In the genomic region with DNA sequence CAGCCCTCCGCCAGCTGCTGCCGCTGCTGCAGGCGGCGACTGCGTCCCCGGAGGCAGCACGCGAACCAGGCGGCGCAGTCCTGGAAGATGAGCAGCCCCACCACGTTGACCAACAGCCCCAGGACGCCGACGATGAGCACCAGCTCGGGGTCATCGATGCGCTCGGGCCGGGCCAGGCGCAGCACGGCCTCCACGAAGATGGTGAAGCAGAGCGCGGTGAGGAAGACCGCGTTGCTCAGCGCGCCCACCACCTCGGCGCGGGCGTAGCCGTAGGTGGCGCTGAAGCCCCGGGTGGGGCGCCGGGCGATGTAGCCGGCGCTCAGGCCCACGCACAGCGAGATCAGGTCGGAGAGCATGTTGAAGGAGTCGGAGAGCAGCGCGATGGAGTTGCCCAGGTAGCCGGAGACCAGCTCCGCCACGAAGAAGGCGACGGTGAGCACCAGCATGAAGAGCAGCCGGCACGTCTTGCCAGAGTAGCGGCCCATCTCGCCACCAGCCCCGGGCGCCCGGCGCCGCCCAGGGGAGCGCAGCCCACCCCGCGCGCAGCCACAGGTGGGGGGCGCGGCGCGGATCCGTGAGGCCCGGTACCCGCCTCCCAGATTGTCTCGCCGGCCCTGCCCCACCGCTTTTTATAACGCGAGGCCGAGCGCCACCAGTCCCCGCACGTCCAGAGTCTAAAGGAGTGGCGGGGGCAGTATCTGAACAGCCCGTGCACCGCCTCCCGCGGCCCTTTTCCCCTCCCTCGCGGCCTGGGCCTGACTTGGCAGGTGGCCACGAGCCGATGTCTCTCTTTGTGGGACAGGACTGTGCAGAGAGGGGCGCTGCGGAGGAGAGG, we compare ENCODE assay signal across 1 cellular context.
TF ChIP-seq lines count a peak whose summit lies in the region.

A gene (minus strand): TSS at position 602 of the 835 bp plus-strand sequence. CDS start 117 bp downstream, at position 485.

TF ChIP-seq in HEK293, 187 proteins besides CTCF, POLR2A, EP300 and RAD21 (continued from another document and continues in another):
- TF ChIP-seq, protein P1, sequence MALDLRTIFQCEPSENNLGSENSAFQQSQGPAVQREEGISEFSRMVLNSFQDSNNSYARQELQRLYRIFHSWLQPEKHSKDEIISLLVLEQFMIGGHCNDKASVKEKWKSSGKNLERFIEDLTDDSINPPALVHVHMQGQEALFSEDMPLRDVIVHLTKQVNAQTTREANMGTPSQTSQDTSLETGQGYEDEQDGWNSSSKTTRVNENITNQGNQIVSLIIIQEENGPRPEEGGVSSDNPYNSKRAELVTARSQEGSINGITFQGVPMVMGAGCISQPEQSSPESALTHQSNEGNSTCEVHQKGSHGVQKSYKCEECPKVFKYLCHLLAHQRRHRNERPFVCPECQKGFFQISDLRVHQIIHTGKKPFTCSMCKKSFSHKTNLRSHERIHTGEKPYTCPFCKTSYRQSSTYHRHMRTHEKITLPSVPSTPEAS (tag by site-specific recombination; IDR thresholded peaks at IDR 0.05), result no peak
- TF ChIP-seq, protein P2, sequence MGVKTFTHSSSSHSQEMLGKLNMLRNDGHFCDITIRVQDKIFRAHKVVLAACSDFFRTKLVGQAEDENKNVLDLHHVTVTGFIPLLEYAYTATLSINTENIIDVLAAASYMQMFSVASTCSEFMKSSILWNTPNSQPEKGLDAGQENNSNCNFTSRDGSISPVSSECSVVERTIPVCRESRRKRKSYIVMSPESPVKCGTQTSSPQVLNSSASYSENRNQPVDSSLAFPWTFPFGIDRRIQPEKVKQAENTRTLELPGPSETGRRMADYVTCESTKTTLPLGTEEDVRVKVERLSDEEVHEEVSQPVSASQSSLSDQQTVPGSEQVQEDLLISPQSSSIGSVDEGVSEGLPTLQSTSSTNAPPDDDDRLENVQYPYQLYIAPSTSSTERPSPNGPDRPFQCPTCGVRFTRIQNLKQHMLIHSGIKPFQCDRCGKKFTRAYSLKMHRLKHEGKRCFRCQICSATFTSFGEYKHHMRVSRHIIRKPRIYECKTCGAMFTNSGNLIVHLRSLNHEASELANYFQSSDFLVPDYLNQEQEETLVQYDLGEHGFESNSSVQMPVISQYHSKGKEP (tag by site-specific recombination; IDR thresholded peaks at IDR 0.05), result no peak
- TF ChIP-seq ZNF747 (tag by site-specific recombination; IDR thresholded peaks at IDR 0.05) (no peak), ZNF677 (tag by site-specific recombination; IDR thresholded peaks at IDR 0.05) (no peak), ZNF341 (tag by site-specific recombination; IDR thresholded peaks at IDR 0.05; ENCODE audit: low read depth) (peak; percentile 91), ZNF670 (tag by site-specific recombination; IDR thresholded peaks at IDR 0.05; ENCODE audit: low read depth) (no peak), ZFP41 (tag by site-specific recombination; IDR thresholded peaks at IDR 0.05; ENCODE audit: borderline replicate concordance) (no peak), FEZF1 (tag by site-specific recombination; IDR thresholded peaks at IDR 0.05) (peak; percentile 31; the same call in 1 of the 2 replicates), ZNF19 (tag by site-specific recombination; IDR thresholded peaks at IDR 0.05; ENCODE audit: low read depth) (no peak), ZNF48 (tag by site-specific recombination; IDR thresholded peaks at IDR 0.05) (no peak), WT1 (tag by site-specific recombination; IDR thresholded peaks at IDR 0.05) (no peak), KLF1 (tag by site-specific recombination; IDR thresholded peaks at IDR 0.05) (peak; percentile 54; the same call in 1 of the 2 replicates), BCL11B (tag by site-specific recombination; IDR thresholded peaks at IDR 0.05; ENCODE audit: low read depth) (no peak), ZNF610 (tag by site-specific recombination; IDR thresholded peaks at IDR 0.05; ENCODE audit: borderline replicate concordance) (peak; percentile 59; the same call in 1 of the 2 replicates), ZBTB1 (tag by site-specific recombination; IDR thresholded peaks at IDR 0.05) (no peak), IKZF3 (tag by site-specific recombination; IDR thresholded peaks at IDR 0.05) (no peak), ZNF600 (tag by site-specific recombination; IDR thresholded peaks at IDR 0.05) (peak; percentile 87), ZNF350 (tag by site-specific recombination; IDR thresholded peaks at IDR 0.05) (no peak), TRIM28 (IDR thresholded peaks at IDR 0.05; ENCODE audit: borderline replicate concordance, low read length) (no peak), ZNF221 (tag by site-specific recombination; IDR thresholded peaks at IDR 0.05; ENCODE audit: borderline replicate concordance) (no peak), ZNF785 (tag by site-specific recombination; IDR thresholded peaks at IDR 0.05) (no peak), KLF8 (tag by site-specific recombination; IDR thresholded peaks at IDR 0.05) (peak; percentile 46; the same call in 1 of the 2 replicates), ZNF274 (IDR thresholded peaks at IDR 0.05; ENCODE audit: low read length) (no peak), ZNF274 (tag by site-specific recombination; IDR thresholded peaks at IDR 0.05; ENCODE audit: borderline replicate concordance) (no peak), OSR2 (tag by site-specific recombination; IDR thresholded peaks at IDR 0.05) (no peak), ZNF248 (tag by site-specific recombination; IDR thresholded peaks at IDR 0.05) (no peak), ZXDB (tag by site-specific recombination; IDR thresholded peaks at IDR 0.05) (peak; percentile 58; the same call in 1 of the 2 replicates), MYNN (tag by site-specific recombination; IDR thresholded peaks at IDR 0.05; ENCODE audit: borderline replicate concordance) (no peak)
- TF ChIP-seq, protein P3, sequence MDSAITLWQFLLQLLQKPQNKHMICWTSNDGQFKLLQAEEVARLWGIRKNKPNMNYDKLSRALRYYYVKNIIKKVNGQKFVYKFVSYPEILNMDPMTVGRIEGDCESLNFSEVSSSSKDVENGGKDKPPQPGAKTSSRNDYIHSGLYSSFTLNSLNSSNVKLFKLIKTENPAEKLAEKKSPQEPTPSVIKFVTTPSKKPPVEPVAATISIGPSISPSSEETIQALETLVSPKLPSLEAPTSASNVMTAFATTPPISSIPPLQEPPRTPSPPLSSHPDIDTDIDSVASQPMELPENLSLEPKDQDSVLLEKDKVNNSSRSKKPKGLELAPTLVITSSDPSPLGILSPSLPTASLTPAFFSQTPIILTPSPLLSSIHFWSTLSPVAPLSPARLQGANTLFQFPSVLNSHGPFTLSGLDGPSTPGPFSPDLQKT (IDR thresholded peaks at IDR 0.05; ENCODE audit: borderline replicate concordance, low read depth, low read length), result no peak
- TF ChIP-seq, protein P4, sequence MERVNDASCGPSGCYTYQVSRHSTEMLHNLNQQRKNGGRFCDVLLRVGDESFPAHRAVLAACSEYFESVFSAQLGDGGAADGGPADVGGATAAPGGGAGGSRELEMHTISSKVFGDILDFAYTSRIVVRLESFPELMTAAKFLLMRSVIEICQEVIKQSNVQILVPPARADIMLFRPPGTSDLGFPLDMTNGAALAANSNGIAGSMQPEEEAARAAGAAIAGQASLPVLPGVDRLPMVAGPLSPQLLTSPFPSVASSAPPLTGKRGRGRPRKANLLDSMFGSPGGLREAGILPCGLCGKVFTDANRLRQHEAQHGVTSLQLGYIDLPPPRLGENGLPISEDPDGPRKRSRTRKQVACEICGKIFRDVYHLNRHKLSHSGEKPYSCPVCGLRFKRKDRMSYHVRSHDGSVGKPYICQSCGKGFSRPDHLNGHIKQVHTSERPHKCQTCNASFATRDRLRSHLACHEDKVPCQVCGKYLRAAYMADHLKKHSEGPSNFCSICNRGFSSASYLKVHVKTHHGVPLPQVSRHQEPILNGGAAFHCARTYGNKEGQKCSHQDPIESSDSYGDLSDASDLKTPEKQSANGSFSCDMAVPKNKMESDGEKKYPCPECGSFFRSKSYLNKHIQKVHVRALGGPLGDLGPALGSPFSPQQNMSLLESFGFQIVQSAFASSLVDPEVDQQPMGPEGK (tag by site-specific recombination; IDR thresholded peaks at IDR 0.05), result peak; percentile 61
- TF ChIP-seq, protein P5, sequence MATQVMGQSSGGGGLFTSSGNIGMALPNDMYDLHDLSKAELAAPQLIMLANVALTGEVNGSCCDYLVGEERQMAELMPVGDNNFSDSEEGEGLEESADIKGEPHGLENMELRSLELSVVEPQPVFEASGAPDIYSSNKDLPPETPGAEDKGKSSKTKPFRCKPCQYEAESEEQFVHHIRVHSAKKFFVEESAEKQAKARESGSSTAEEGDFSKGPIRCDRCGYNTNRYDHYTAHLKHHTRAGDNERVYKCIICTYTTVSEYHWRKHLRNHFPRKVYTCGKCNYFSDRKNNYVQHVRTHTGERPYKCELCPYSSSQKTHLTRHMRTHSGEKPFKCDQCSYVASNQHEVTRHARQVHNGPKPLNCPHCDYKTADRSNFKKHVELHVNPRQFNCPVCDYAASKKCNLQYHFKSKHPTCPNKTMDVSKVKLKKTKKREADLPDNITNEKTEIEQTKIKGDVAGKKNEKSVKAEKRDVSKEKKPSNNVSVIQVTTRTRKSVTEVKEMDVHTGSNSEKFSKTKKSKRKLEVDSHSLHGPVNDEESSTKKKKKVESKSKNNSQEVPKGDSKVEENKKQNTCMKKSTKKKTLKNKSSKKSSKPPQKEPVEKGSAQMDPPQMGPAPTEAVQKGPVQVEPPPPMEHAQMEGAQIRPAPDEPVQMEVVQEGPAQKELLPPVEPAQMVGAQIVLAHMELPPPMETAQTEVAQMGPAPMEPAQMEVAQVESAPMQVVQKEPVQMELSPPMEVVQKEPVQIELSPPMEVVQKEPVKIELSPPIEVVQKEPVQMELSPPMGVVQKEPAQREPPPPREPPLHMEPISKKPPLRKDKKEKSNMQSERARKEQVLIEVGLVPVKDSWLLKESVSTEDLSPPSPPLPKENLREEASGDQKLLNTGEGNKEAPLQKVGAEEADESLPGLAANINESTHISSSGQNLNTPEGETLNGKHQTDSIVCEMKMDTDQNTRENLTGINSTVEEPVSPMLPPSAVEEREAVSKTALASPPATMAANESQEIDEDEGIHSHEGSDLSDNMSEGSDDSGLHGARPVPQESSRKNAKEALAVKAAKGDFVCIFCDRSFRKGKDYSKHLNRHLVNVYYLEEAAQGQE (tag by site-specific recombination; IDR thresholded peaks at IDR 0.05), result 0 out of 2 replicates have a peak, but pooled peaks have one; percentile 24
- TF ChIP-seq, protein P6, sequence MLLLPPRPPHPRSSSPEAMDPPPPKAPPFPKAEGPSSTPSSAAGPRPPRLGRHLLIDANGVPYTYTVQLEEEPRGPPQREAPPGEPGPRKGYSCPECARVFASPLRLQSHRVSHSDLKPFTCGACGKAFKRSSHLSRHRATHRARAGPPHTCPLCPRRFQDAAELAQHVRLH (tag by site-specific recombination; IDR thresholded peaks at IDR 0.05), result no peak
- TF ChIP-seq, protein P7, sequence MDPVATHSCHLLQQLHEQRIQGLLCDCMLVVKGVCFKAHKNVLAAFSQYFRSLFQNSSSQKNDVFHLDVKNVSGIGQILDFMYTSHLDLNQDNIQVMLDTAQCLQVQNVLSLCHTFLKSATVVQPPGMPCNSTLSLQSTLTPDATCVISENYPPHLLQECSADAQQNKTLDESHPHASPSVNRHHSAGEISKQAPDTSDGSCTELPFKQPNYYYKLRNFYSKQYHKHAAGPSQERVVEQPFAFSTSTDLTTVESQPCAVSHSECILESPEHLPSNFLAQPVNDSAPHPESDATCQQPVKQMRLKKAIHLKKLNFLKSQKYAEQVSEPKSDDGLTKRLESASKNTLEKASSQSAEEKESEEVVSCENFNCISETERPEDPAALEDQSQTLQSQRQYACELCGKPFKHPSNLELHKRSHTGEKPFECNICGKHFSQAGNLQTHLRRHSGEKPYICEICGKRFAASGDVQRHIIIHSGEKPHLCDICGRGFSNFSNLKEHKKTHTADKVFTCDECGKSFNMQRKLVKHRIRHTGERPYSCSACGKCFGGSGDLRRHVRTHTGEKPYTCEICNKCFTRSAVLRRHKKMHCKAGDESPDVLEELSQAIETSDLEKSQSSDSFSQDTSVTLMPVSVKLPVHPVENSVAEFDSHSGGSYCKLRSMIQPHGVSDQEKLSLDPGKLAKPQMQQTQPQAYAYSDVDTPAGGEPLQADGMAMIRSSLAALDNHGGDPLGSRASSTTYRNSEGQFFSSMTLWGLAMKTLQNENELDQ (tag by site-specific recombination; IDR thresholded peaks at IDR 0.05; ENCODE audit: low read depth), result no peak
- TF ChIP-seq, protein P8, sequence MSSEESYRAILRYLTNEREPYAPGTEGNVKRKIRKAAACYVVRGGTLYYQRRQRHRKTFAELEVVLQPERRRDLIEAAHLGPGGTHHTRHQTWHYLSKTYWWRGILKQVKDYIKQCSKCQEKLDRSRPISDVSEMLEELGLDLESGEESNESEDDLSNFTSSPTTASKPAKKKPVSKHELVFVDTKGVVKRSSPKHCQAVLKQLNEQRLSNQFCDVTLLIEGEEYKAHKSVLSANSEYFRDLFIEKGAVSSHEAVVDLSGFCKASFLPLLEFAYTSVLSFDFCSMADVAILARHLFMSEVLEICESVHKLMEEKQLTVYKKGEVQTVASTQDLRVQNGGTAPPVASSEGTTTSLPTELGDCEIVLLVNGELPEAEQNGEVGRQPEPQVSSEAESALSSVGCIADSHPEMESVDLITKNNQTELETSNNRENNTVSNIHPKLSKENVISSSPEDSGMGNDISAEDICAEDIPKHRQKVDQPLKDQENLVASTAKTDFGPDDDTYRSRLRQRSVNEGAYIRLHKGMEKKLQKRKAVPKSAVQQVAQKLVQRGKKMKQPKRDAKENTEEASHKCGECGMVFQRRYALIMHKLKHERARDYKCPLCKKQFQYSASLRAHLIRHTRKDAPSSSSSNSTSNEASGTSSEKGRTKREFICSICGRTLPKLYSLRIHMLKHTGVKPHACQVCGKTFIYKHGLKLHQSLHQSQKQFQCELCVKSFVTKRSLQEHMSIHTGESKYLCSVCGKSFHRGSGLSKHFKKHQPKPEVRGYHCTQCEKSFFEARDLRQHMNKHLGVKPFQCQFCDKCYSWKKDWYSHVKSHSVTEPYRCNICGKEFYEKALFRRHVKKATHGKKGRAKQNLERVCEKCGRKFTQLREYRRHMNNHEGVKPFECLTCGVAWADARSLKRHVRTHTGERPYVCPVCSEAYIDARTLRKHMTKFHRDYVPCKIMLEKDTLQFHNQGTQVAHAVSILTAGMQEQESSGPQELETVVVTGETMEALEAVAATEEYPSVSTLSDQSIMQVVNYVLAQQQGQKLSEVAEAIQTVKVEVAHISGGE (tag by site-specific recombination; conservative IDR thresholded peaks at IDR 0.05; ENCODE audit: low read depth), result peak; percentile 23
- TF ChIP-seq, protein P9, sequence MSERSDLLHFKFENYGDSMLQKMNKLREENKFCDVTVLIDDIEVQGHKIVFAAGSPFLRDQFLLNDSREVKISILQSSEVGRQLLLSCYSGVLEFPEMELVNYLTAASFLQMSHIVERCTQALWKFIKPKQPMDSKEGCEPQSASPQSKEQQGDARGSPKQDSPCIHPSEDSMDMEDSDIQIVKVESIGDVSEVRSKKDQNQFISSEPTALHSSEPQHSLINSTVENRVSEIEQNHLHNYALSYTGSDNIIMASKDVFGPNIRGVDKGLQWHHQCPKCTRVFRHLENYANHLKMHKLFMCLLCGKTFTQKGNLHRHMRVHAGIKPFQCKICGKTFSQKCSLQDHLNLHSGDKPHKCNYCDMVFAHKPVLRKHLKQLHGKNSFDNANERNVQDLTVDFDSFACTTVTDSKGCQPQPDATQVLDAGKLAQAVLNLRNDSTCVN (tag by site-specific recombination; optimal IDR thresholded peaks at IDR 0.05), result peak; percentile 96
